In the genomic region with DNA sequence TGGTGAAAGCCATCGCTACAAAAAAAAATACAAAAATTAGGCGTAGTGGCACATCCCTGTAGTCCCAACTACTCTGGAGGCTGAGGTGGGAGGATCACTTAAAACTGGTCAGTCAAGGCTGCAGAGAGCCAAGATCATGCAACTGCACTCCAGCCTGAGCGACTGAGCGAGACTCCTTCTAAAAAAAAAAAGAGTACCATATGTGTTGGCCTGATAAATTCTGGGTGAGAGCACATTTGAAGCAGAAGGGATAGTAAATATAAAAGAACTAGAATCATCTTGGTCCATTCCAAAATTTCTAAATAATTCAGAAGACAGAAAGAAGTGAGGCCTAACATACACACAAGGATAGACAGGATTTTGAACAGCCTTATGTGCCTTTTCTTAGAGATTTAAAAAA, we compare ENCODE assay signal across 13 cellular contexts. TPM values are rescaled to one million over a fixed set of nuclear protein-coding genes. Genes with fewer than 3 reads are reported as not detected.
DNase-seq lines count a peak whose midpoint lies in the region; ATAC-seq lines count a peak whose summit lies in the region.
"Had no signal": no experiment of that assay in that cellular context is flagged by ENCODE, and none has a peak within 500 bp of the region (broad histone marks: within the 10 kb centered on the region; RNA-seq: fewer than 3 reads in every experiment).

No MANE protein-coding gene starts in this region.

- H3K27me3 ChIP-seq in ACC112 (ENCODE audit: insufficient read depth, low read length) (no peaks in the 10 kb centered on the region), GM23248 (replicated peaks; ENCODE audit: insufficient read depth) (no peaks in the 10 kb centered on the region), mesendoderm (ENCODE audit: insufficient read depth, low read length, poor library complexity) (no peaks in the 10 kb centered on the region)
- H3K27me3 ChIP-seq: body of pancreas had no signal

- H2AK5ac ChIP-seq in mesendoderm (ENCODE audit: low read length), result no peak overlapping the region

- H2BK5ac ChIP-seq in mesendoderm (ENCODE audit: low read length), result no peak overlapping the region

- H3K4me3 ChIP-seq in ACC112 (ENCODE audit: low read depth, low read length) (peak overlapping the region; percentile 91), GM23248 (peak overlapping the region; percentile 94), mesendoderm (ENCODE audit: low read length) (no peak overlapping the region)
- H3K4me3 ChIP-seq: body of pancreas, skin epidermis had no signal

- H3K36me3 ChIP-seq in ACC112 (ENCODE audit: insufficient read depth, low read length), result peaks cover 5% of the 10 kb centered on the region; the same call in 1 of the 2 replicates
- peaks cover 2% of the 10 kb centered on the region for H3K36me3 ChIP-seq in GM23248 (ENCODE audit: low read depth)
- H3K36me3 ChIP-seq in mesendoderm (ENCODE audit: control insufficient read depth, insufficient read depth, low read length), result no peaks in the 10 kb centered on the region

- 97 to 100% methylated on average over 4 of the region's 4 CpGs for WGBS in GM23248 (ENCODE audit: low coverage in 1 of 2, low lambda C conversion rate in 2 of 2, missing lambda C conversion rate in 2 of 2), 2 experiments
- no CpG with 5 or more reads among the region's 4 CpGs for WGBS in mesendoderm (ENCODE audit: extremely low coverage, insufficient coverage, low lambda C conversion rate)

- no peak overlapping the region for H2BK120ac ChIP-seq in mesendoderm (ENCODE audit: low read depth, low read length)

- H3K79me1 ChIP-seq in mesendoderm (ENCODE audit: low read length), result peaks cover 5% of the 10 kb centered on the region

- H2BK15ac ChIP-seq in mesendoderm (replicated peaks; ENCODE audit: low read depth), result no peak overlapping the region

- no peak overlapping the region for H2AFZ ChIP-seq in ACC112 (ENCODE audit: low read length, unreplicated experiment)
- no peak overlapping the region for H2AFZ ChIP-seq in GM23248

- no peak overlapping the region for H3K23ac ChIP-seq in mesendoderm (ENCODE audit: low read length)

- H4K20me1 ChIP-seq in GM23248 (ENCODE audit: insufficient read depth), result 0 out of 2 replicates have a peak, but pooled peaks cover 4% of the 10 kb centered on the region

- H3K4me3 Mint-ChIP-seq in activated T-helper 17 cell treated with anti-CD3 and anti-CD28 coated beads, Interleukin-2, amount 50 U/mL, for 72 hours, result peak overlapping the region; percentile 57
- H3K4me3 Mint-ChIP-seq in stimulated activated memory B cell treated with anti-CD40 and anti-IgM and Interleukin-4, amounts not matched to agents 10 μg/mL and 1 μg/mL and 100 μg/mL, for 72 hours, result no peak overlapping the region

- no peak overlapping the region for H4K8ac ChIP-seq in mesendoderm (ENCODE audit: low read depth, low read length)

- peaks cover 24% of the 10 kb centered on the region for H3K4me1 Mint-ChIP-seq in activated T-helper 17 cell treated with anti-CD3 and anti-CD28 coated beads, Interleukin-2, amount 50 U/mL, for 72 hours
- peaks cover 54% of the 10 kb centered on the region for H3K4me1 Mint-ChIP-seq in stimulated activated memory B cell treated with anti-CD40 and anti-IgM and Interleukin-4, amounts not matched to agents 10 μg/mL and 1 μg/mL and 100 μg/mL, for 72 hours

- in situ Hi-C loops in GM23248 (cut with MboI), result loop anchor here (5.0 to 25.0 kb wide), 2 partner anchors 812 to 942 kb away; a partner anchor contains a TSS

- H3K36me3 Mint-ChIP-seq in activated T-helper 17 cell treated with anti-CD3 and anti-CD28 coated beads, Interleukin-2, amount 50 U/mL, for 72 hours (ENCODE audit: low read depth), result peaks cover 30% of the 10 kb centered on the region
- H3K36me3 Mint-ChIP-seq in stimulated activated memory B cell treated with anti-CD40 and anti-IgM and Interleukin-4, amounts not matched to agents 10 μg/mL and 1 μg/mL and 100 μg/mL, for 72 hours, result peaks cover 21% of the 10 kb centered on the region

- ATAC-seq in activated T-helper 17 cell treated with anti-CD3 and anti-CD28 coated beads, Interleukin-2, amount 50 U/mL, for 72 hours (replicated peaks), result no peak
- no peak for ATAC-seq in stimulated activated memory B cell treated with anti-CD40 and anti-IgM and Interleukin-4, amounts not matched to agents 10 μg/mL and 1 μg/mL and 100 μg/mL, for 72 hours
- no peak for ATAC-seq in GM18870 (IDR thresholded peaks at IDR 0.05; ENCODE audit: unreplicated experiment)
- ATAC-seq: body of pancreas had no signal

- H3K9me3 Mint-ChIP-seq in activated T-helper 17 cell treated with anti-CD3 and anti-CD28 coated beads, Interleukin-2, amount 50 U/mL, for 72 hours, result no peaks in the 10 kb centered on the region
- no peaks in the 10 kb centered on the region for H3K9me3 Mint-ChIP-seq in stimulated activated memory B cell treated with anti-CD40 and anti-IgM and Interleukin-4, amounts not matched to agents 10 μg/mL and 1 μg/mL and 100 μg/mL, for 72 hours

- H3K27ac Mint-ChIP-seq in activated T-helper 17 cell treated with anti-CD3 and anti-CD28 coated beads, Interleukin-2, amount 50 U/mL, for 72 hours, result peak overlapping the region; percentile 56
- no peak overlapping the region for H3K27ac Mint-ChIP-seq in stimulated activated memory B cell treated with anti-CD40 and anti-IgM and Interleukin-4, amounts not matched to agents 10 μg/mL and 1 μg/mL and 100 μg/mL, for 72 hours

- H3K56ac ChIP-seq in mesendoderm (ENCODE audit: low read length), result peak overlapping the region; percentile 40

- H3K79me2 ChIP-seq in ACC112 (ENCODE audit: control insufficient read depth, insufficient read depth, low read length, unreplicated experiment), result peaks cover 73% of the 10 kb centered on the region
- peaks cover 72% of the 10 kb centered on the region for H3K79me2 ChIP-seq in GM23248 (ENCODE audit: insufficient read depth)
- peaks cover 28% of the 10 kb centered on the region for H3K79me2 ChIP-seq in mesendoderm (ENCODE audit: control insufficient read depth, insufficient read depth, low read length)

- H3K4me2 ChIP-seq in GM23248 (ENCODE audit: unreplicated experiment) (peak overlapping the region; percentile 90), mesendoderm (ENCODE audit: low read length) (no peak overlapping the region)

- H4K5ac ChIP-seq in mesendoderm (ENCODE audit: low read length), result no peak overlapping the region

- H3K18ac ChIP-seq in mesendoderm (ENCODE audit: low read length), result no peak overlapping the region

- H3K9ac ChIP-seq in GM23248 (peak overlapping the region; percentile 99; the same call in 1 of the 2 replicates), mesendoderm (ENCODE audit: low read length) (peak overlapping the region; percentile 21)

- H3K27ac ChIP-seq in ACC112 (ENCODE audit: low read depth, low read length), result no peak overlapping the region
- H3K27ac ChIP-seq in GM23248, result no peak overlapping the region
- H3K27ac ChIP-seq in mesendoderm (ENCODE audit: low read depth, low read length), result no peak overlapping the region

- H3K27me3 Mint-ChIP-seq in activated T-helper 17 cell treated with anti-CD3 and anti-CD28 coated beads, Interleukin-2, amount 50 U/mL, for 72 hours, result no peaks in the 10 kb centered on the region
- H3K27me3 Mint-ChIP-seq in stimulated activated memory B cell treated with anti-CD40 and anti-IgM and Interleukin-4, amounts not matched to agents 10 μg/mL and 1 μg/mL and 100 μg/mL, for 72 hours, result no peaks in the 10 kb centered on the region

- DNase-seq in GM23248 (no peak), mesendoderm (no peak), HK-2 (ENCODE audit: unreplicated experiment) (no peak), kidney glomerular epithelial cell (lab: John Stamatoyannopoulos, UW) (no peak)
- DNase-seq: activated CD8-positive, alpha-beta memory T cell treated with anti-CD3 and anti-CD28 coated beads for 24 hours; body of pancreas; NCI-H1048; SIG-M5 had no signal

- no peaks in the 10 kb centered on the region for H3F3A ChIP-seq in GM23248 (ENCODE audit: insufficient read depth)

- peaks cover 38% of the 10 kb centered on the region for H3K4me1 ChIP-seq in ACC112 (ENCODE audit: control insufficient read depth, insufficient read depth, low read length, unreplicated experiment)
- H3K4me1 ChIP-seq in GM23248 (ENCODE audit: insufficient read depth), result peaks cover 39% of the 10 kb centered on the region
- H3K4me1 ChIP-seq in mesendoderm (ENCODE audit: control insufficient read depth, low read depth, low read length), result peaks cover 5% of the 10 kb centered on the region

- H3K4ac ChIP-seq in mesendoderm (ENCODE audit: low read depth, low read length), result no peak overlapping the region

- H3K9me3 ChIP-seq in GM23248 (ENCODE audit: low read depth), result no peaks in the 10 kb centered on the region
- H3K9me3 ChIP-seq: body of pancreas had no signal

- H3K9me2 ChIP-seq in GM23248 (ENCODE audit: insufficient read depth), result no peaks in the 10 kb centered on the region

RNA-seq across cellular contexts. Expression of a gene that starts 2.2 kb away (rescaled TPM):
- 41.9 and 44.5 TPM in 2 replicates for total RNA-seq in GM23248 (2014; rRNA removed; shearing (Covaris generic))
- polyA plus RNA-seq in GM23248 (2016; fragmentation: Nextera tagmentation; extraction: Ambion mirVana), result 22.5 and 23.8 TPM in 2 replicates
- 10 to 100 TPM; 19.5 to 23.5 TPM for total RNA-seq in activated T-helper 17 cell treated with anti-CD3 and anti-CD28 coated beads, Interleukin-2, amount 50 U/mL, for 72 hours
- polyA plus RNA-seq in mesendoderm (2013, experiment 1 of 2), result 13.9 TPM
- polyA plus RNA-seq in mesendoderm (2013, experiment 2 of 2), result 14.1 TPM
